ENCODE assay signal across 7 cellular contexts in genomic region chr7:35253680-35254495, GRCh38. TPM values are rescaled to one million over a fixed set of nuclear protein-coding genes. Genes with fewer than 3 reads are reported as not detected.
DNase-seq lines count a peak whose midpoint lies in the region; ATAC-seq and TF ChIP-seq lines count a peak whose summit lies in the region.

A gene with protein sequence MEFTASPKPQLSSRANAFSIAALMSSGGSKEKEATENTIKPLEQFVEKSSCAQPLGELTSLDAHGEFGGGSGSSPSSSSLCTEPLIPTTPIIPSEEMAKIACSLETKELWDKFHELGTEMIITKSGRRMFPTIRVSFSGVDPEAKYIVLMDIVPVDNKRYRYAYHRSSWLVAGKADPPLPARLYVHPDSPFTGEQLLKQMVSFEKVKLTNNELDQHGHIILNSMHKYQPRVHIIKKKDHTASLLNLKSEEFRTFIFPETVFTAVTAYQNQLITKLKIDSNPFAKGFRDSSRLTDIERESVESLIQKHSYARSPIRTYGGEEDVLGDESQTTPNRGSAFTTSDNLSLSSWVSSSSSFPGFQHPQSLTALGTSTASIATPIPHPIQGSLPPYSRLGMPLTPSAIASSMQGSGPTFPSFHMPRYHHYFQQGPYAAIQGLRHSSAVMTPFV (minus strand): TSS chr7:35254100. CDS start chr7:35253620, 480 bp downstream.

- H3K9me3 ChIP-seq in MG63 (no peaks in the 10 kb centered on the region), adrenal gland (replicated peaks in 1 of 3) (no peaks in the 10 kb centered on the region)

- peak; percentile 63 for ATAC-seq in GM18519 (IDR thresholded peaks at IDR 0.05; ENCODE audit: low FRiP score, unreplicated experiment)
- no peak for ATAC-seq in HG02885 (IDR thresholded peaks at IDR 0.05; ENCODE audit: poor library complexity, unreplicated experiment)

- H3K4me3 ChIP-seq in MG63 (peak within 1 kb of the TSS; percentile 83), adrenal gland (peak within 1 kb of the TSS in 1 of 4 donors; percentile 45)

- WGBS in adrenal gland, 4 donors, result 3 to 6% (median 3%) methylated on average over 29 to 77 of the region's 77 CpGs

- TF ChIP-seq POLR2A in adrenal gland (IDR thresholded peaks at IDR 0.05), result peak in 1 of 2 donors; percentile 74

- H3K36me3 ChIP-seq in MG63 (no peaks in the 10 kb centered on the region), adrenal gland (replicated peaks in 1 of 2) (no peaks in the 10 kb centered on the region)

- no peaks in the 10 kb centered on the region for H3K27me3 ChIP-seq in MG63
- H3K27me3 ChIP-seq in adrenal gland, result peaks cover 89% of the 10 kb centered on the region

- H3K4me1 ChIP-seq in adrenal gland (replicated peaks in 1 of 2), result peaks cover 0 to 10% of the 10 kb centered on the region in 2 donors

- intact Hi-C loops in adrenal gland (cut with DNase I), result no loop called here

- peak within 1 kb of the TSS in 1 of 5 donors; percentile 64 for H3K27ac ChIP-seq in adrenal gland

- peak; percentile 86 for DNase-seq in MG63
- DNase-seq in adrenal gland, result peak in 4 of 7 donors; percentile 25 to 83 (median 36)
- DNase-seq in iPS-NIHi11 (ENCODE audit: low spot score), result peak; percentile 86
- DNase-seq in stimulated activated CD8-positive, alpha-beta memory T cell treated with anti-CD3 and anti-CD28 coated beads, Interleukin-2, amount 100 ng/mL, for 48 hours (ENCODE audit: low read depth in 2 of 2), result peak; percentile 23 to 29
- DNase-seq in effector CD8-positive, alpha-beta T cell (lab: John Stamatoyannopoulos, UW), result no peak

- no peak for TF ChIP-seq CTCF in adrenal gland (IDR thresholded peaks at IDR 0.05)

RNA-seq across cellular contexts. Expression of the gene that starts here (rescaled TPM):
- 0.95 and 1.3 TPM in 2 replicates for total RNA-seq in MG63 (2014; rRNA removed; shearing (Covaris generic); ENCODE audit: low replicate concordance)
- 10 to 100 TPM in 2 of 8 donors, 1 to 10 TPM in 2, under 1 TPM in 1, not detected in 3; 0.36 to 13.5 (median 9.4) TPM for total RNA-seq in adrenal gland
- 1 to 10 TPM in 2 of 3 donors, under 1 TPM in 1; 0.13 to 4.0 (median 1.5) TPM for polyA plus RNA-seq in adrenal gland
